ENCODE assay signal across 20 cellular contexts in genomic region chr6:77987035-77987384, GRCh38.
DNase-seq lines count a peak whose midpoint lies in the region; ATAC-seq and TF ChIP-seq lines count a peak whose summit lies in the region.
"Had no signal": no experiment of that assay in that cellular context is flagged by ENCODE, and none has a peak within 500 bp of the region (broad histone marks: within the 10 kb centered on the region; RNA-seq: fewer than 3 reads in every experiment).

No MANE protein-coding gene starts in this region.

- no peaks in the 10 kb centered on the region for H3K4me1 Mint-ChIP-seq in progenitor cell of endocrine pancreas (ENCODE audit: low read depth)

- no peaks in the 10 kb centered on the region for H3K27me3 Mint-ChIP-seq in progenitor cell of endocrine pancreas

- H3K36me3 Mint-ChIP-seq in progenitor cell of endocrine pancreas (ENCODE audit: insufficient read depth): peaks cover 3% of the 10 kb centered on the region

- no peak for TF ChIP-seq CTCF in progenitor cell of endocrine pancreas (IDR thresholded peaks at IDR 0.05; ENCODE audit: unreplicated experiment)

- peaks cover 6% of the 10 kb centered on the region for H3K9me3 Mint-ChIP-seq in progenitor cell of endocrine pancreas (ENCODE audit: low read depth)

- no peak for TF ChIP-seq POLR2A in GM18505 (IDR thresholded peaks at IDR 0.05; ENCODE audit: borderline replicate concordance, extremely low read depth, insufficient read depth, insufficient read length)

- no peak for DNase-seq in NCI-H2171 treated with DMSO at 0.1 percent for 48 hours (lab: John Stamatoyannopoulos, UW)
- no peak for DNase-seq in progenitor cell of endocrine pancreas (ENCODE audit: low spot score, unreplicated experiment)
- DNase-seq in C1 segment of cervical spinal cord (lab: John Stamatoyannopoulos, UW): no peak
- DNase-seq in SKM-1 treated with dmso at 0.1 percent for 144 hours (lab: John Stamatoyannopoulos, UW; ENCODE audit: unreplicated experiment): no peak
- DNase-seq: activated CD4-positive, CD25-positive, alpha-beta regulatory T cell; activated T-cell treated with anti-CD3 and anti-CD28 coated beads, Interleukin-2, amount 50 U/mL, for 48 hours; DMS153; NCI-H1417; NCI-H748 treated with DMSO at 0.1 percent for 48 hours; occipital lobe; PC-3; right lobe of liver; stimulated activated naive CD4-positive, alpha-beta T cell treated with Interleukin-2 at 50 U/mL for 16 hours; transverse colon had no signal

- H3K27ac Mint-ChIP-seq in progenitor cell of endocrine pancreas: no peak overlapping the region
- H3K27ac Mint-ChIP-seq: activated naive CD4-positive, alpha-beta T cell treated with anti-CD3 and anti-CD28 coated beads, Interleukin-2, amount 50 U/mL, for 72 hours had no signal

- no peak overlapping the region for H3K4me3 Mint-ChIP-seq in progenitor cell of endocrine pancreas (ENCODE audit: low read depth)

- ATAC-seq in GM18505 (IDR thresholded peaks at IDR 0.05; ENCODE audit: unreplicated experiment) (peak; percentile 15), GM19395 (IDR thresholded peaks at IDR 0.05; ENCODE audit: unreplicated experiment) (peak; percentile 42), HG02763 (IDR thresholded peaks at IDR 0.05; ENCODE audit: unreplicated experiment) (peak; percentile 38), HG03354 (IDR thresholded peaks at IDR 0.05; ENCODE audit: poor library complexity, severe bottlenecking, unreplicated experiment) (peak; percentile 27)
- ATAC-seq: activated naive CD4-positive, alpha-beta T cell treated with anti-CD3 and anti-CD28 coated beads, Interleukin-2, amount 50 U/mL, for 72 hours; HCT116; PC-3; right lobe of liver had no signal
